Comparison of ENCODE assay signal across 9 cellular contexts in genomic region chr17:20157078-20157360, GRCh38.
DNase-seq lines count a peak whose midpoint lies in the region; ATAC-seq, FAIRE-seq and TF ChIP-seq lines count a peak whose summit lies in the region.
"Had no signal": no experiment of that assay in that cellular context is flagged by ENCODE, and none has a peak within 500 bp of the region (broad histone marks: within the 10 kb centered on the region; RNA-seq: fewer than 3 reads in every experiment).

No MANE protein-coding gene starts in this region.

- no peak for FAIRE-seq in bronchial epithelial cell (lab: Jason Lieb, UNC)

- CTCF ChIA-PET in activated CD8-positive, alpha-beta memory T cell treated with anti-CD3 and anti-CD28 coated beads, Interleukin-2, amount 10 ng/mL, durations not matched to agents 7 days and 5 days (lab: Charles Lee): interaction anchor here (1.2 kb wide), 1 partner anchor 13 kb away, joined by 3 read pairs; no protein-coding TSS in a partner anchor

- intact Hi-C loops in left ventricle myocardium inferior (cut with micrococcal nuclease) (no loop called here), heart right ventricle (cut with DNase I) (no loop called here), mucosa of descending colon (cut with DNase I, micrococcal nuclease) (no loop called here), vagina (cut with DNase I) (no loop called here)

- H3K27ac Mint-ChIP-seq in activated CD8-positive, alpha-beta memory T cell treated with anti-CD3 and anti-CD28 coated beads, Interleukin-2, amount 10 ng/mL, durations not matched to agents 7 days and 5 days: no peak overlapping the region

- TF ChIP-seq POLR2A in vagina (IDR thresholded peaks at IDR 0.05): no peak

- no peak overlapping the region for H3K4me3 Mint-ChIP-seq in activated CD8-positive, alpha-beta memory T cell treated with anti-CD3 and anti-CD28 coated beads, Interleukin-2, amount 10 ng/mL, durations not matched to agents 7 days and 5 days

- no peaks in the 10 kb centered on the region for H3K36me3 Mint-ChIP-seq in activated CD8-positive, alpha-beta memory T cell treated with anti-CD3 and anti-CD28 coated beads, Interleukin-2, amount 10 ng/mL, durations not matched to agents 7 days and 5 days

- peaks cover 3% of the 10 kb centered on the region for H3K4me1 Mint-ChIP-seq in activated CD8-positive, alpha-beta memory T cell treated with anti-CD3 and anti-CD28 coated beads, Interleukin-2, amount 10 ng/mL, durations not matched to agents 7 days and 5 days

- no peaks in the 10 kb centered on the region for H3K9me3 Mint-ChIP-seq in activated CD8-positive, alpha-beta memory T cell treated with anti-CD3 and anti-CD28 coated beads, Interleukin-2, amount 10 ng/mL, durations not matched to agents 7 days and 5 days (ENCODE audit: low read depth)

- DNase-seq in left ventricle myocardium inferior (no peak), heart right ventricle (no peak), bronchial epithelial cell (ENCODE audit: low read depth) (no peak), mucosa of descending colon (peak in 2 of 3 donors; percentile 58 to 59), vagina (ENCODE audit: extremely low spot score in 2 of 2) (no peak), HCEC 1CT (no peak), AG08396 (ENCODE audit: low spot score) (no peak)
- no peak for DNase-seq in activated CD8-positive, alpha-beta memory T cell treated with anti-CD3 and anti-CD28 coated beads, Interleukin-2, amount 10 ng/mL, durations not matched to agents 7 days and 5 days
- DNase-seq: DMS 273 treated with DMSO at 0.1 percent for 48 hours had no signal

- no peak for ATAC-seq in heart right ventricle
- ATAC-seq in mucosa of descending colon: no peak
- no peak for ATAC-seq in activated CD8-positive, alpha-beta memory T cell treated with anti-CD3 and anti-CD28 coated beads, Interleukin-2, amount 10 ng/mL, durations not matched to agents 7 days and 5 days

- H3K4me3 ChIP-seq in left ventricle myocardium inferior (peak overlapping the region; percentile 74), heart right ventricle (peak overlapping the region in 5 of 10 donors; percentile 37 to 79 (median 71)), bronchial epithelial cell (ENCODE audit: low read depth, low read length) (peak overlapping the region; percentile 69), mucosa of descending colon (no peak overlapping the region), vagina (peak overlapping the region; percentile 49 to 56)

- H3K27me3 ChIP-seq in left ventricle myocardium inferior (ENCODE audit: low read depth) (peaks cover 35% of the 10 kb centered on the region), heart right ventricle (peaks cover 0 to 12% (median 0%) of the 10 kb centered on the region in 7 donors), bronchial epithelial cell (ENCODE audit: control insufficient read depth, insufficient read depth, low read length) (no peaks in the 10 kb centered on the region), vagina (no peaks in the 10 kb centered on the region)

- H3K4me1 ChIP-seq in left ventricle myocardium inferior (peaks cover 18% of the 10 kb centered on the region), heart right ventricle (peaks cover 0 to 23% (median 15%) of the 10 kb centered on the region in 9 donors), mucosa of descending colon (ENCODE audit: low read depth) (peaks cover 9% of the 10 kb centered on the region), vagina (peaks cover 13% of the 10 kb centered on the region)

- H3K36me3 ChIP-seq in left ventricle myocardium inferior (no peaks in the 10 kb centered on the region), heart right ventricle (no peaks in the 10 kb centered on the region), bronchial epithelial cell (ENCODE audit: control insufficient read depth, insufficient read depth, low read length) (no peaks in the 10 kb centered on the region), mucosa of descending colon (ENCODE audit: low read depth) (no peaks in the 10 kb centered on the region), vagina (no peaks in the 10 kb centered on the region)

- 71 to 73% methylated on average over 12 of the region's 12 CpGs for WGBS in heart right ventricle, 2 donors

- H3K27ac ChIP-seq in left ventricle myocardium inferior (replicated peaks) (no peak overlapping the region), heart right ventricle (no peak overlapping the region), vagina (no peak overlapping the region)

- TF ChIP-seq CTCF in left ventricle myocardium inferior (IDR thresholded peaks at IDR 0.05; ENCODE audit: borderline replicate concordance) (no peak), heart right ventricle (IDR thresholded peaks at IDR 0.05) (no peak), bronchial epithelial cell (IDR thresholded peaks at IDR 0.05; ENCODE audit: insufficient read depth, low read length, severe bottlenecking) (no peak), mucosa of descending colon (IDR thresholded peaks at IDR 0.05) (no peak), vagina (IDR thresholded peaks at IDR 0.05) (no peak)

- H3K9me3 ChIP-seq in left ventricle myocardium inferior (replicated peaks): no peaks in the 10 kb centered on the region
- no peaks in the 10 kb centered on the region for H3K9me3 ChIP-seq in heart right ventricle
- no peaks in the 10 kb centered on the region for H3K9me3 ChIP-seq in mucosa of descending colon
- H3K9me3 ChIP-seq in vagina: no peaks in the 10 kb centered on the region

- peaks cover 18% of the 10 kb centered on the region for H3K27me3 Mint-ChIP-seq in activated CD8-positive, alpha-beta memory T cell treated with anti-CD3 and anti-CD28 coated beads, Interleukin-2, amount 10 ng/mL, durations not matched to agents 7 days and 5 days

Comparison
In these comparisons a context has a peak if more than half of its experiments do, and no peak if none do; other contexts are left out.
1. DNase-seq: peak in mucosa of descending colon (2 of 3); none in left ventricle myocardium inferior (single experiment), heart right ventricle (0 of 2), bronchial epithelial cell (single experiment), vagina (0 of 2), HCEC 1CT (single experiment), activated CD8-positive, alpha-beta memory T cell treated with anti-CD3 and anti-CD28 coated beads, Interleukin-2, amount 10 ng/mL, durations not matched to agents 7 days and 5 days (single experiment) and AG08396 (single experiment).